Comparison of ENCODE assay signal across 12 cellular contexts in the genomic region with DNA sequence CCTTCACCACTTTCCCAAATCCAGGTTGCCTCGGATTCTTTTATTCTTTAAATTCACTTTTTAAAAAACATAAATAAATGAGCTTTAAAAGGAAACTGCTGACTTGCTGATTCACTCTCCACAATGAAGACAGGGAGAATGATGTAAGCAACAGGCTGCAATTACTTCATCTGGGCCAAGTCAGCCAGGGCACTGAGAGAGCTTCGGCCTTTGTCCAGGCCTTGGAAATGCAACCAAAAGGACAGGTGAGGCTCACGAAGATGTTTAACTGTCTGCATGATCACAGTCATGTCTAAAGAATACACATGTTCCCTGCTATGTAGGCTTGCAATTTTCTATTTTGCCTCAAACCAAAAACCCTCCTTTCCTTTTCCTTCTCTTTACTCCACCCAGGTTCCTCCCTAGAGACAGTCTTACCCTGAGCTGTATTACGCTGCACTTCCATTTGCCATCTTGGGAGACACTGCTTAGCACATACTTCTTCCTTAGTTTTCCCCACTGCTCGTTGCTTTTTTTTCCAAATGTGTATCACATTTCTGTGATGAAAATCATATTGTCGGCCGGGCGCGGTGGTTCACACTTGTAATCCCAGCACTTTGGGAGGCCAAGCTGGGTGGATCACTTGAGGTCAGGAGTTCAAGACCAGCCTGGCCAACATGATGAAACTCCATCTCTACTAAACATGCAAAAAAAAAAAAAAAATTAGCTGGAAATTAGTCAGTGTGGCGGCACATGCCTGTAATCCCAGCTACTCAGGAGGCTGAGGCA. TPM values are rescaled to one million over a fixed set of nuclear protein-coding genes. Genes with fewer than 3 reads are reported as not detected.
A peak's percentile ranks its signal among the peaks of the same experiment; 100 is the strongest.
DNase-seq lines count a peak whose midpoint lies in the region; ATAC-seq, FAIRE-seq and TF ChIP-seq lines count a peak whose summit lies in the region.
"Had no signal": no experiment of that assay in that cellular context is flagged by ENCODE, and none has a peak within 500 bp of the region (broad histone marks: within the 10 kb centered on the region; RNA-seq: fewer than 3 reads in every experiment).

No MANE protein-coding gene starts in this region.

- CTCF ChIA-PET in A549 (lab: Yijun Ruan, JAX): interaction anchor here (2.1 kb wide), 1 partner anchor 50 kb away, joined by 6 read pairs; no protein-coding TSS in a partner anchor

- H3K27me3 Mint-ChIP-seq in dendritic cell treated with granulocyte-macrophage colony-stimulating factor and Interleukin-4, amounts not matched to agents 40 ng/mL and 50 ng/mL, for 4 days: no peaks in the 10 kb centered on the region

- POLR2A ChIA-PET in A549 (lab: Yijun Ruan, JAX): interaction anchor here (0.6 kb wide), 1 partner anchor 133 kb away, joined by 3 read pairs; a partner anchor contains a TSS

- TF ChIP-seq POLR2A in A549 (IDR thresholded peaks at IDR 0.05; ENCODE audit: low read length): no peak

- no peak for FAIRE-seq in A549 (lab: Jason Lieb, UNC)

- peak overlapping the region; percentile 4; the same call in 1 of the 3 replicates for H3K4me2 ChIP-seq in A549

- H3K4me1 ChIP-seq in A549 (peaks cover 4% of the 10 kb centered on the region; the same call in 1 of the 3 replicates), mucosa of descending colon (ENCODE audit: low read depth) (no peaks in the 10 kb centered on the region)

- H3K36me3 ChIP-seq in mucosa of descending colon (ENCODE audit: low read depth): no peaks in the 10 kb centered on the region

- H3K4me3 ChIP-seq in A549: no peak overlapping the region
- H3K4me3 ChIP-seq in mucosa of descending colon: no peak overlapping the region

- no peak for TF ChIP-seq RAD21 in A549 (conservative IDR thresholded peaks at IDR 0.05 in 1 of 2, IDR thresholded peaks at IDR 0.05 in 1 of 2)

- peaks cover 86% of the 10 kb centered on the region for H3K4me1 Mint-ChIP-seq in dendritic cell treated with granulocyte-macrophage colony-stimulating factor and Interleukin-4, amounts not matched to agents 40 ng/mL and 50 ng/mL, for 4 days (ENCODE audit: low read depth)

- no peak for TF ChIP-seq CTCF in A549 (IDR thresholded peaks at IDR 0.05)
- TF ChIP-seq CTCF in mucosa of descending colon (IDR thresholded peaks at IDR 0.05): no peak

- in situ Hi-C loops in G401 (cut with HindIII; ENCODE audit: low sequenced_read_pairs): no loop called here

- H3K36me3 Mint-ChIP-seq in dendritic cell treated with granulocyte-macrophage colony-stimulating factor and Interleukin-4, amounts not matched to agents 40 ng/mL and 50 ng/mL, for 4 days (ENCODE audit: low read depth): no peaks in the 10 kb centered on the region
- H3K36me3 Mint-ChIP-seq: CD8-positive, alpha-beta memory T cell had no signal

- TF ChIP-seq EP300 in A549 (IDR thresholded peaks at IDR 0.05): no peak

- 85% methylated on average over 10 of the region's 10 CpGs for WGBS in A549 (ENCODE audit: missing lambda C conversion rate)

- H3K9me3 Mint-ChIP-seq in dendritic cell treated with granulocyte-macrophage colony-stimulating factor and Interleukin-4, amounts not matched to agents 40 ng/mL and 50 ng/mL, for 4 days: no peaks in the 10 kb centered on the region
- H3K9me3 Mint-ChIP-seq: CD8-positive, alpha-beta memory T cell had no signal

- H3K27ac ChIP-seq in A549: peak overlapping the region; percentile 37 to 67; a peak in 4 of 6 replicates

- intact Hi-C loops in dendritic cell treated with granulocyte-macrophage colony-stimulating factor and Interleukin-4, amounts not matched to agents 40 ng/mL and 50 ng/mL, for 4 days (cut with micrococcal nuclease): no loop called here
- intact Hi-C loops in mucosa of descending colon (cut with DNase I, micrococcal nuclease): no loop called here

- no peaks in the 10 kb centered on the region for H3K9me3 ChIP-seq in A549
- H3K9me3 ChIP-seq in mucosa of descending colon: no peaks in the 10 kb centered on the region

- no peak overlapping the region for H3K4me3 Mint-ChIP-seq in dendritic cell treated with granulocyte-macrophage colony-stimulating factor and Interleukin-4, amounts not matched to agents 40 ng/mL and 50 ng/mL, for 4 days

- H3K27ac Mint-ChIP-seq in dendritic cell treated with granulocyte-macrophage colony-stimulating factor and Interleukin-4, amounts not matched to agents 40 ng/mL and 50 ng/mL, for 4 days: peak overlapping the region; percentile 56
- H3K27ac Mint-ChIP-seq: CD8-positive, alpha-beta memory T cell had no signal

- no peak for DNase-seq in A549 (ENCODE audit: low read depth in 1 of 2, low spot score in 1 of 2)
- DNase-seq in M059J (ENCODE audit: low read depth): peak; percentile 52
- no peak for DNase-seq in mucosa of descending colon
- no peak for DNase-seq in activated naive CD4-positive, alpha-beta T cell treated with Interleukin-2 at 50 U/mL for 16 hours
- DNase-seq in G401 (ENCODE audit: low spot score): no peak
- DNase-seq: amniotic stem cell; CD8-positive, alpha-beta memory T cell; NCI-H2081 treated with DMSO at 0.1 percent for 48 hours; stimulated activated CD4-positive, alpha-beta T cell treated with anti-CD3 and anti-CD28 coated beads, Interleukin-2, amount 100 ng/mL, for 24 hours had no signal

- ATAC-seq in A549 (no peak), mucosa of descending colon (peak; percentile 47), HG02610 (IDR thresholded peaks at IDR 0.05; ENCODE audit: unreplicated experiment) (no peak), HG03521 (IDR thresholded peaks at IDR 0.05; ENCODE audit: unreplicated experiment) (no peak)

TF ChIP-seq in A549, 52 proteins besides CTCF, POLR2A, EP300 and RAD21:
- TF ChIP-seq BHLHE40 (IDR thresholded peaks at IDR 0.05; ENCODE audit: low read depth, low read length) (no peak), TP53 (CRISPR knock-in tag; IDR thresholded peaks at IDR 0.05) (no peak), FOXS1 (CRISPR knock-in tag; IDR thresholded peaks at IDR 0.05) (no peak), MAFK (IDR thresholded peaks at IDR 0.05; ENCODE audit: partially characterized antibody) (peak; percentile 83), RFX5 (IDR thresholded peaks at IDR 0.05) (no peak)
- TF ChIP-seq, protein P1, sequence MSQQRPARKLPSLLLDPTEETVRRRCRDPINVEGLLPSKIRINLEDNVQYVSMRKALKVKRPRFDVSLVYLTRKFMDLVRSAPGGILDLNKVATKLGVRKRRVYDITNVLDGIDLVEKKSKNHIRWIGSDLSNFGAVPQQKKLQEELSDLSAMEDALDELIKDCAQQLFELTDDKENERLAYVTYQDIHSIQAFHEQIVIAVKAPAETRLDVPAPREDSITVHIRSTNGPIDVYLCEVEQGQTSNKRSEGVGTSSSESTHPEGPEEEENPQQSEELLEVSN (IDR thresholded peaks at IDR 0.05; ENCODE audit: borderline replicate concordance, low read depth): no peak
TF ChIP-seq in A549: peak in this region for 1.

RNA-seq across cellular contexts. Expression of a gene that starts 29.6 kb away (rescaled TPM):
- polyA plus RNA-seq in A549 (2011; rRNA removed) (0.62 and 1.0 TPM in 2 replicates), A549 (2017; fragmentation: RNase III; extraction: RNeasy Plus Mini Kit Qiagen cat#74134 plus additional on column Dnase treatment) (0.17 to 0.74 TPM (median 0.54 TPM) in 3 replicates)
- polyA plus RNA-seq in A549 (2012; cell fraction: cytosol; rRNA removed): 0.34 and 0.37 TPM in 2 replicates
- polyA plus RNA-seq in A549 (2012; cell fraction: nucleus; rRNA removed): 1.3 and 2.4 TPM in 2 replicates
- polyA minus RNA-seq in A549 (2011; rRNA and poly(A)+ RNA removed): 0.66 and 1.1 TPM in 2 replicates
- 0.12 TPM in 1 of 2 replicates, not detected in the other for total RNA-seq in M059J (2014; rRNA removed; shearing (Covaris generic))
- total RNA-seq in mucosa of descending colon: 10 to 100 TPM in 1 of 3 donors, 1 to 10 TPM in 2; 4.2 to 89.0 (median 7.1) TPM
- 0.06 TPM in 1 of 2 replicates, not detected in the other for total RNA-seq in G401 (2014; rRNA removed; shearing (Covaris generic))

RNA-seq across cellular contexts. Expression of a gene that starts 33.1 kb away (rescaled TPM):
- polyA plus RNA-seq in A549 (2011; rRNA removed) (0.18 and 0.41 TPM in 2 replicates), A549 (2017; fragmentation: RNase III; extraction: RNeasy Plus Mini Kit Qiagen cat#74134 plus additional on column Dnase treatment) (0.12 to 0.17 TPM (median 0.12 TPM) in 3 replicates)
- polyA plus RNA-seq in A549 (2012; cell fraction: cytosol; rRNA removed): 0.03 and 0.12 TPM in 2 replicates
- polyA plus RNA-seq in A549 (2012; cell fraction: nucleus; rRNA removed): 0.10 TPM in 1 of 2 replicates, not detected in the other
- 0.39 and 1.4 TPM in 2 replicates for polyA minus RNA-seq in A549 (2011; rRNA and poly(A)+ RNA removed)
- total RNA-seq in M059J (2014; rRNA removed; shearing (Covaris generic)): not detected in 2 replicates
- 1 to 10 TPM in 2 of 3 donors, under 1 TPM in 1; 0.58 to 2.1 (median 1.5) TPM for total RNA-seq in mucosa of descending colon
- not detected in 2 replicates for total RNA-seq in G401 (2014; rRNA removed; shearing (Covaris generic))
- polyA plus RNA-seq: CD8-positive, alpha-beta memory T cell had no signal

RNA-seq across cellular contexts. Expression of a gene that starts 46.5 kb away (rescaled TPM):
- 75.7 and 79.0 TPM in 2 replicates for polyA plus RNA-seq in A549 (2011; rRNA removed)
- polyA plus RNA-seq in A549 (2012; cell fraction: cytosol; rRNA removed): 93.0 and 131 TPM in 2 replicates
- 18.5 and 25.4 TPM in 2 replicates for polyA plus RNA-seq in A549 (2012; cell fraction: nucleus; rRNA removed)
- polyA plus RNA-seq in A549 (2017; fragmentation: RNase III; extraction: RNeasy Plus Mini Kit Qiagen cat#74134 plus additional on column Dnase treatment): 149 to 157 TPM (median 151 TPM) in 3 replicates
- 10.2 and 13.5 TPM in 2 replicates for polyA minus RNA-seq in A549 (2011; rRNA and poly(A)+ RNA removed)
- 64.5 and 103 TPM in 2 replicates for total RNA-seq in M059J (2014; rRNA removed; shearing (Covaris generic))
- 10 to 100 TPM; 45.5 to 56.4 (median 52.4) TPM for total RNA-seq in mucosa of descending colon
- total RNA-seq in G401 (2014; rRNA removed; shearing (Covaris generic)): 4.2 and 5.0 TPM in 2 replicates

RNA-seq across cellular contexts. Expression of a gene that starts 51.5 kb away (rescaled TPM):
- polyA plus RNA-seq in A549 (2011; rRNA removed) (3.7 and 4.1 TPM in 2 replicates), A549 (2017; fragmentation: RNase III; extraction: RNeasy Plus Mini Kit Qiagen cat#74134 plus additional on column Dnase treatment) (3.3 to 4.2 TPM (median 3.8 TPM) in 3 replicates)
- 1.1 and 1.5 TPM in 2 replicates for polyA plus RNA-seq in A549 (2012; cell fraction: cytosol; rRNA removed)
- polyA plus RNA-seq in A549 (2012; cell fraction: nucleus; rRNA removed): 1.2 and 1.6 TPM in 2 replicates
- 3.0 and 3.5 TPM in 2 replicates for polyA minus RNA-seq in A549 (2011; rRNA and poly(A)+ RNA removed)
- 1.0 and 1.1 TPM in 2 replicates for total RNA-seq in M059J (2014; rRNA removed; shearing (Covaris generic))
- 1 to 10 TPM in 2 of 3 donors, under 1 TPM in 1; 0.93 to 9.1 (median 2.7) TPM for total RNA-seq in mucosa of descending colon
- total RNA-seq in G401 (2014; rRNA removed; shearing (Covaris generic)): not detected in 2 replicates
